8 cellular contexts compared by ENCODE assay signal in genomic region chr3:181025204-181025603, GRCh38.
"Had no signal": no experiment of that assay in that cellular context is flagged by ENCODE, and none has a peak within 500 bp of the region (broad histone marks: within the 10 kb centered on the region; RNA-seq: fewer than 3 reads in every experiment).

No MANE protein-coding gene starts in this region.

- H3K36me3 ChIP-seq: HAP-1 had no signal

- DNase-seq: GM23248, GOT3, H7, H9, HCEC 1CT, HFFc6 had no signal

- H3K27ac ChIP-seq: GM23248 had no signal

- H3K9me3 ChIP-seq: HAP-1 had no signal

- H3K4me3 Mint-ChIP-seq: GM23338, H9, HFFc6 had no signal

- H3K4me3 ChIP-seq: GM23248, GM23338, HAP-1 had no signal

- H3K27ac Mint-ChIP-seq: GM23338, H9, HFFc6 had no signal

- H3K4me1 Mint-ChIP-seq: GM23338, H9 had no signal

- H3K4me1 ChIP-seq: HAP-1 had no signal
